In the genomic region with DNA sequence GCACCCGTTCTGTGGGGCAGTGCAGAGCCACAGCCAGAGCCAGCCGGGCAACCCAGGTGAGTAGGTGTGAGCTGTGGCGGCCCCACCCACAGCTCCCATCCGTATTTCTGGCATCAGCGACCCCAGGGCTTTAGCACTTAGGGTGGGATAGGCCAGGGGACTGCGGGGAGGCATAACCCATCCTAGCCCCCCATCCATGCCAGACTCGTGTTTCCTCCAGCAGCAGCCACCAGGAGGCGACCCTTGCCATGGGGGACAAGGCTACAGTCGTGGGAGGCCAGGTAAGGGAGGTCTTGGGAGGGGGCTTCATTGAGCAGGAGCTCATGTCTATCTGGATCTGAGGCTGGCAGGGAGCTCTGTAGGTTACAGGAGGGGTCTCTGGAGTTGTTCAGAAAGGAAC, we compare ENCODE assay signal across 1 cellular context.
TF ChIP-seq lines count a peak whose summit lies in the region.

No MANE protein-coding gene starts in this region.

TF ChIP-seq in H1, 55 proteins besides CTCF, POLR2A, EP300 and RAD21:
- TF ChIP-seq, protein P1, sequence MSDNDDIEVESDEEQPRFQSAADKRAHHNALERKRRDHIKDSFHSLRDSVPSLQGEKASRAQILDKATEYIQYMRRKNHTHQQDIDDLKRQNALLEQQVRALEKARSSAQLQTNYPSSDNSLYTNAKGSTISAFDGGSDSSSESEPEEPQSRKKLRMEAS (IDR thresholded peaks at IDR 0.05): no peak
- TF ChIP-seq RBBP5 (IDR thresholded peaks at IDR 0.05; ENCODE audit: borderline replicate concordance, low read depth, low read length) (no peak), FOSL1 (IDR thresholded peaks at IDR 0.05; ENCODE audit: insufficient read depth, low read depth, low read length) (no peak), SIRT6 (IDR thresholded peaks at IDR 0.05; ENCODE audit: low read length) (no peak), SP2 (IDR thresholded peaks at IDR 0.05; ENCODE audit: low read length) (no peak), BACH1 (IDR thresholded peaks at IDR 0.05; ENCODE audit: low read length) (no peak), EZH2 (IDR thresholded peaks at IDR 0.05; ENCODE audit: low read depth, low read length, severe bottlenecking) (no peak), TBP (IDR thresholded peaks at IDR 0.05; ENCODE audit: low read depth, low read length) (no peak), CBX8 (IDR thresholded peaks at IDR 0.05; ENCODE audit: borderline replicate concordance, low read depth, low read length) (no peak), MAFK (IDR thresholded peaks at IDR 0.05; ENCODE audit: low read depth, low read length) (no peak), KDM4A (IDR thresholded peaks at IDR 0.05; ENCODE audit: low read depth, low read length, severe bottlenecking) (no peak), POU5F1 (IDR thresholded peaks at IDR 0.05; ENCODE audit: low read depth, low read length) (no peak), BCL11A (IDR thresholded peaks at IDR 0.05; ENCODE audit: low read depth in 2 of 2, low read length in 2 of 2) (no peak), SIN3A (conservative IDR thresholded peaks at IDR 0.05 in 1 of 2, IDR thresholded peaks at IDR 0.05 in 1 of 2; ENCODE audit: low read depth in 1 of 2, low read length in 2 of 2) (no peak), SP1 (IDR thresholded peaks at IDR 0.05; ENCODE audit: low read depth, low read length) (no peak), HDAC6 (IDR thresholded peaks at IDR 0.05; ENCODE audit: low read depth, low read length) (no peak)
- TF ChIP-seq, protein P2, sequence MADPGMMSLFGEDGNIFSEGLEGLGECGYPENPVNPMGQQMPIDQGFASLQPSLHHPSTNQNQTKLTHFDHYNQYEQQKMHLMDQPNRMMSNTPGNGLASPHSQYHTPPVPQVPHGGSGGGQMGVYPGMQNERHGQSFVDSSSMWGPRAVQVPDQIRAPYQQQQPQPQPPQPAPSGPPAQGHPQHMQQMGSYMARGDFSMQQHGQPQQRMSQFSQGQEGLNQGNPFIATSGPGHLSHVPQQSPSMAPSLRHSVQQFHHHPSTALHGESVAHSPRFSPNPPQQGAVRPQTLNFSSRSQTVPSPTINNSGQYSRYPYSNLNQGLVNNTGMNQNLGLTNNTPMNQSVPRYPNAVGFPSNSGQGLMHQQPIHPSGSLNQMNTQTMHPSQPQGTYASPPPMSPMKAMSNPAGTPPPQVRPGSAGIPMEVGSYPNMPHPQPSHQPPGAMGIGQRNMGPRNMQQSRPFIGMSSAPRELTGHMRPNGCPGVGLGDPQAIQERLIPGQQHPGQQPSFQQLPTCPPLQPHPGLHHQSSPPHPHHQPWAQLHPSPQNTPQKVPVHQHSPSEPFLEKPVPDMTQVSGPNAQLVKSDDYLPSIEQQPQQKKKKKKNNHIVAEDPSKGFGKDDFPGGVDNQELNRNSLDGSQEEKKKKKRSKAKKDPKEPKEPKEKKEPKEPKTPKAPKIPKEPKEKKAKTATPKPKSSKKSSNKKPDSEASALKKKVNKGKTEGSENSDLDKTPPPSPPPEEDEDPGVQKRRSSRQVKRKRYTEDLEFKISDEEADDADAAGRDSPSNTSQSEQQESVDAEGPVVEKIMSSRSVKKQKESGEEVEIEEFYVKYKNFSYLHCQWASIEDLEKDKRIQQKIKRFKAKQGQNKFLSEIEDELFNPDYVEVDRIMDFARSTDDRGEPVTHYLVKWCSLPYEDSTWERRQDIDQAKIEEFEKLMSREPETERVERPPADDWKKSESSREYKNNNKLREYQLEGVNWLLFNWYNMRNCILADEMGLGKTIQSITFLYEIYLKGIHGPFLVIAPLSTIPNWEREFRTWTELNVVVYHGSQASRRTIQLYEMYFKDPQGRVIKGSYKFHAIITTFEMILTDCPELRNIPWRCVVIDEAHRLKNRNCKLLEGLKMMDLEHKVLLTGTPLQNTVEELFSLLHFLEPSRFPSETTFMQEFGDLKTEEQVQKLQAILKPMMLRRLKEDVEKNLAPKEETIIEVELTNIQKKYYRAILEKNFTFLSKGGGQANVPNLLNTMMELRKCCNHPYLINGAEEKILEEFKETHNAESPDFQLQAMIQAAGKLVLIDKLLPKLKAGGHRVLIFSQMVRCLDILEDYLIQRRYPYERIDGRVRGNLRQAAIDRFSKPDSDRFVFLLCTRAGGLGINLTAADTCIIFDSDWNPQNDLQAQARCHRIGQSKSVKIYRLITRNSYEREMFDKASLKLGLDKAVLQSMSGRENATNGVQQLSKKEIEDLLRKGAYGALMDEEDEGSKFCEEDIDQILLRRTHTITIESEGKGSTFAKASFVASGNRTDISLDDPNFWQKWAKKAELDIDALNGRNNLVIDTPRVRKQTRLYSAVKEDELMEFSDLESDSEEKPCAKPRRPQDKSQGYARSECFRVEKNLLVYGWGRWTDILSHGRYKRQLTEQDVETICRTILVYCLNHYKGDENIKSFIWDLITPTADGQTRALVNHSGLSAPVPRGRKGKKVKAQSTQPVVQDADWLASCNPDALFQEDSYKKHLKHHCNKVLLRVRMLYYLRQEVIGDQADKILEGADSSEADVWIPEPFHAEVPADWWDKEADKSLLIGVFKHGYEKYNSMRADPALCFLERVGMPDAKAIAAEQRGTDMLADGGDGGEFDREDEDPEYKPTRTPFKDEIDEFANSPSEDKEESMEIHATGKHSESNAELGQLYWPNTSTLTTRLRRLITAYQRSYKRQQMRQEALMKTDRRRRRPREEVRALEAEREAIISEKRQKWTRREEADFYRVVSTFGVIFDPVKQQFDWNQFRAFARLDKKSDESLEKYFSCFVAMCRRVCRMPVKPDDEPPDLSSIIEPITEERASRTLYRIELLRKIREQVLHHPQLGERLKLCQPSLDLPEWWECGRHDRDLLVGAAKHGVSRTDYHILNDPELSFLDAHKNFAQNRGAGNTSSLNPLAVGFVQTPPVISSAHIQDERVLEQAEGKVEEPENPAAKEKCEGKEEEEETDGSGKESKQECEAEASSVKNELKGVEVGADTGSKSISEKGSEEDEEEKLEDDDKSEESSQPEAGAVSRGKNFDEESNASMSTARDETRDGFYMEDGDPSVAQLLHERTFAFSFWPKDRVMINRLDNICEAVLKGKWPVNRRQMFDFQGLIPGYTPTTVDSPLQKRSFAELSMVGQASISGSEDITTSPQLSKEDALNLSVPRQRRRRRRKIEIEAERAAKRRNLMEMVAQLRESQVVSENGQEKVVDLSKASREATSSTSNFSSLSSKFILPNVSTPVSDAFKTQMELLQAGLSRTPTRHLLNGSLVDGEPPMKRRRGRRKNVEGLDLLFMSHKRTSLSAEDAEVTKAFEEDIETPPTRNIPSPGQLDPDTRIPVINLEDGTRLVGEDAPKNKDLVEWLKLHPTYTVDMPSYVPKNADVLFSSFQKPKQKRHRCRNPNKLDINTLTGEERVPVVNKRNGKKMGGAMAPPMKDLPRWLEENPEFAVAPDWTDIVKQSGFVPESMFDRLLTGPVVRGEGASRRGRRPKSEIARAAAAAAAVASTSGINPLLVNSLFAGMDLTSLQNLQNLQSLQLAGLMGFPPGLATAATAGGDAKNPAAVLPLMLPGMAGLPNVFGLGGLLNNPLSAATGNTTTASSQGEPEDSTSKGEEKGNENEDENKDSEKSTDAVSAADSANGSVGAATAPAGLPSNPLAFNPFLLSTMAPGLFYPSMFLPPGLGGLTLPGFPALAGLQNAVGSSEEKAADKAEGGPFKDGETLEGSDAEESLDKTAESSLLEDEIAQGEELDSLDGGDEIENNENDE (IDR thresholded peaks at IDR 0.05; ENCODE audit: insufficient replicate concordance, low read length): no peak
TF ChIP-seq in H1: peak in this region for 0.
